10 cellular contexts compared by ENCODE assay signal in genomic region chr14:25006961-25007795, GRCh38. TPM values are rescaled to one million over a fixed set of nuclear protein-coding genes. Genes with fewer than 3 reads are reported as not detected.
DNase-seq lines count a peak whose midpoint lies in the region; ATAC-seq and TF ChIP-seq lines count a peak whose summit lies in the region.
"Had no signal": no experiment of that assay in that cellular context is flagged by ENCODE, and none has a peak within 500 bp of the region (broad histone marks: within the 10 kb centered on the region; RNA-seq: fewer than 3 reads in every experiment).

No MANE protein-coding gene starts in this region.

- H3K9me3 Mint-ChIP-seq in activated T-helper 17 cell treated with anti-CD3 and anti-CD28 coated beads, Interleukin-2, amount 50 U/mL, for 72 hours: peaks cover 4% of the 10 kb centered on the region

- H3K4me3 ChIP-seq in AG09309 (ENCODE audit: control insufficient read depth, low read depth, low read length): no peak overlapping the region
- H3K4me3 ChIP-seq in HEK293 (ENCODE audit: low read depth, low read length): no peak overlapping the region; the same call in 1 of the 2 replicates
- H3K4me3 ChIP-seq in kidney epithelial cell (ENCODE audit: low read depth, low read length): no peak overlapping the region

- H3K27me3 ChIP-seq in kidney epithelial cell (ENCODE audit: control insufficient read depth, insufficient read depth, low read length): no peaks in the 10 kb centered on the region

- no peaks in the 10 kb centered on the region for H3K4me1 Mint-ChIP-seq in activated T-helper 17 cell treated with anti-CD3 and anti-CD28 coated beads, Interleukin-2, amount 50 U/mL, for 72 hours

- in situ Hi-C loops in KBM-7 (cut with MboI; ENCODE audit: low pct_unique_long_range_greater_than_20kb, low sequenced_read_pairs): no loop called here

- CTCF ChIA-PET in HEK293 (lab: Yijun Ruan, JAX): interaction anchor here (0.7 kb wide), 1 partner anchor 11 kb away, joined by 3 read pairs; no protein-coding TSS in a partner anchor

- TF ChIP-seq CTCF in AG09309 (IDR thresholded peaks at IDR 0.05; ENCODE audit: control insufficient read depth, insufficient read depth, low read depth, low read length, missing control alignments): no peak
- no peak for TF ChIP-seq CTCF in HEK293 (tag by site-specific recombination; IDR thresholded peaks at IDR 0.05)
- no peak for TF ChIP-seq CTCF in kidney epithelial cell (IDR thresholded peaks at IDR 0.05; ENCODE audit: insufficient read depth, low read length, poor library complexity, severe bottlenecking)

- POLR2A ChIA-PET in HEK293 (lab: Yijun Ruan, JAX): no interaction called here

- no peaks in the 10 kb centered on the region for H3K36me3 Mint-ChIP-seq in activated T-helper 17 cell treated with anti-CD3 and anti-CD28 coated beads, Interleukin-2, amount 50 U/mL, for 72 hours (ENCODE audit: low read depth)

- peaks cover 7% of the 10 kb centered on the region for H3K27me3 Mint-ChIP-seq in activated T-helper 17 cell treated with anti-CD3 and anti-CD28 coated beads, Interleukin-2, amount 50 U/mL, for 72 hours

- DNase-seq in AG09309 (ENCODE audit: low read depth) (peak; percentile 68), kidney epithelial cell (ENCODE audit: low read depth) (peak; percentile 68), NCI-H524 (lab: John Stamatoyannopoulos, UW) (no peak), KBM-7 (no peak), KG1 (lab: John Stamatoyannopoulos, UW) (no peak)
- no peak for DNase-seq in activated CD8-positive, alpha-beta memory T cell treated with anti-CD3 and anti-CD28 coated beads for 24 hours
- DNase-seq: activated CD8-positive, alpha-beta memory T cell treated with anti-CD3 and anti-CD28 coated beads, Interleukin-2, amount 50 U/mL, for 48 hours; stimulated activated CD4-positive, alpha-beta T cell treated with anti-CD3 and anti-CD28 coated beads, Interleukin-2, amount 100 ng/mL, for 48 hours had no signal

- H3K4me3 Mint-ChIP-seq in activated T-helper 17 cell treated with anti-CD3 and anti-CD28 coated beads, Interleukin-2, amount 50 U/mL, for 72 hours: no peak overlapping the region

- no peak overlapping the region for H3K27ac Mint-ChIP-seq in activated T-helper 17 cell treated with anti-CD3 and anti-CD28 coated beads, Interleukin-2, amount 50 U/mL, for 72 hours

- no peak overlapping the region for H3K27ac ChIP-seq in HEK293 (ENCODE audit: extremely low read depth, low read depth, low read length)

- peak; percentile 64 for ATAC-seq in activated T-helper 17 cell treated with anti-CD3 and anti-CD28 coated beads, Interleukin-2, amount 50 U/mL, for 72 hours (replicated peaks)

- H3K36me3 ChIP-seq in HEK293 (ENCODE audit: control insufficient read depth in 2 of 2, insufficient read depth in 1 of 2, low read length in 2 of 2) (no peaks in the 10 kb centered on the region), kidney epithelial cell (ENCODE audit: control insufficient read depth, insufficient read depth, low read length) (no peaks in the 10 kb centered on the region)

- H3K9me3 ChIP-seq in HEK293 (ENCODE audit: control insufficient read depth, insufficient read depth, low read depth, low read length): no peaks in the 10 kb centered on the region

- H3K4me1 ChIP-seq in HEK293 (ENCODE audit: control insufficient read depth, insufficient read depth, low read length): peaks cover 26% of the 10 kb centered on the region

TF ChIP-seq in HEK293, 187 proteins besides CTCF, POLR2A, EP300 and RAD21 (continues in another document):
- TF ChIP-seq ZNF169 (tag by site-specific recombination; IDR thresholded peaks at IDR 0.05) (no peak), BCL11A (tag by site-specific recombination; IDR thresholded peaks at IDR 0.05; ENCODE audit: low read depth) (no peak), INSM2 (tag by site-specific recombination; IDR thresholded peaks at IDR 0.05) (peak; percentile 66; the same call in 1 of the 2 replicates), ZNF140 (tag by site-specific recombination; IDR thresholded peaks at IDR 0.05) (no peak), ZNF629 (tag by site-specific recombination; IDR thresholded peaks at IDR 0.05) (peak; percentile 97), ZNF398 (tag by site-specific recombination; IDR thresholded peaks at IDR 0.05) (0 out of 2 replicates have a peak, but pooled peaks have one; percentile 11), TRIM28 (IDR thresholded peaks at IDR 0.05; ENCODE audit: borderline replicate concordance, low read length) (no peak; the same call in 1 of the 2 replicates), ZSCAN23 (tag by site-specific recombination; IDR thresholded peaks at IDR 0.05) (no peak), ZNF274 (IDR thresholded peaks at IDR 0.05; ENCODE audit: low read length) (no peak), ZNF274 (tag by site-specific recombination; IDR thresholded peaks at IDR 0.05; ENCODE audit: borderline replicate concordance) (no peak), ZNF488 (tag by site-specific recombination; IDR thresholded peaks at IDR 0.05) (no peak), ZXDB (tag by site-specific recombination; IDR thresholded peaks at IDR 0.05) (peak; percentile 48; the same call in 1 of the 2 replicates), KLF8 (tag by site-specific recombination; IDR thresholded peaks at IDR 0.05) (0 out of 2 replicates have a peak, but pooled peaks have one; percentile 34), GLIS1 (tag by site-specific recombination; IDR thresholded peaks at IDR 0.05) (peak; percentile 46), PRDM6 (tag by site-specific recombination; IDR thresholded peaks at IDR 0.05) (peak; percentile 75), ATF2 (tag by site-specific recombination; IDR thresholded peaks at IDR 0.05; ENCODE audit: low read depth) (peak; percentile 20; the same call in 1 of the 2 replicates)

RNA-seq across cellular contexts. Expression of gene STXBP6, which starts 42.8 kb away (rescaled TPM):
- total RNA-seq in activated T-helper 17 cell treated with anti-CD3 and anti-CD28 coated beads, Interleukin-2, amount 50 U/mL, for 72 hours: not detected
- total RNA-seq in kidney epithelial cell: 0.07 and 0.38 TPM in 2 replicates

Comparison
In these comparisons a context has a peak if more than half of its experiments do, and no peak if none do; other contexts are left out.
1. DNase-seq: peak in AG09309 (single experiment) and kidney epithelial cell (single experiment); none in activated CD8-positive, alpha-beta memory T cell treated with anti-CD3 and anti-CD28 coated beads for 24 hours (single experiment), NCI-H524 (0 of 2), KBM-7 (single experiment) and KG1 (single experiment).